ENCODE assay signal across 8 cellular contexts in the genomic region with DNA sequence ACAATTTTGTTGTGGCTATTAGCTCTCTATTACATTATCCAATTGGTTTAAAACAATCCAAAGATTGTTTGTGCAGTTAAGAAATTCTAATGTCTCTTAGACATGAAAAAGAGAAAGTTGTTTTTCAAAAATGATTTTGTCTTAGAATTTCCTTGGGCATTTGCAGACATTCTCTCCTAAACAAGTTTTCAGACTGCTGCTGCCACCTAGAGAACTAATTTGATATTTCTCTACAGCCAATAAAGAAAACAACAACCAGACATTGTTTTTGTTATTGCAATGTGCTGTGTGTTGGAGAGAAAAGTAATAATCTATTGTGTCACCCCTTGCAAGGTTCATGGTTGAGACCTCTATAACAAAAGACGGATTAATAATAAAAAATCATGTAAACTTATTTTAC.
A peak's percentile ranks its signal among the peaks of the same experiment; 100 is the strongest.
DNase-seq lines count a peak whose midpoint lies in the region; TF ChIP-seq lines count a peak whose summit lies in the region.

No MANE protein-coding gene starts in this region.

- TF ChIP-seq CTCF in BE2C (IDR thresholded peaks at IDR 0.05; ENCODE audit: low read depth, low read length) (peak; percentile 51), kidney epithelial cell (IDR thresholded peaks at IDR 0.05; ENCODE audit: insufficient read depth, low read length, poor library complexity, severe bottlenecking) (peak; percentile 42), thyroid gland (IDR thresholded peaks at IDR 0.05) (peak in 3 of 6 experiments; percentile 36 to 41 (median 37)), Calu3 (IDR thresholded peaks at IDR 0.05; ENCODE audit: unreplicated experiment) (no peak)

- no peak for DNase-seq in BE2C
- peak; percentile 42 for DNase-seq in Karpas-422
- peak; percentile 44 for DNase-seq in SK-N-DZ (ENCODE audit: low spot score)
- DNase-seq in kidney epithelial cell (ENCODE audit: low read depth), result no peak
- no peak for DNase-seq in thyroid gland
- no peak for DNase-seq in stimulated activated CD4-positive, alpha-beta T cell treated with anti-CD3 and anti-CD28 coated beads, Interleukin-1b, Interleukin-23, amount 100 ng/mL, for 48 hours
- DNase-seq in Calu3, result no peak
- no peak for DNase-seq in NOMO-1 (lab: John Stamatoyannopoulos, UW; ENCODE audit: unreplicated experiment in 2 of 2)

- no peaks in the 10 kb centered on the region for H3K27me3 Mint-ChIP-seq in Calu3 (ENCODE audit: unreplicated experiment)

- no TSS peak for BruUV-seq in Calu3 (replicated peaks; lab: Mats Ljungman, UMichigan)

- H3K27ac Mint-ChIP-seq in Calu3 (ENCODE audit: unreplicated experiment), result no peak overlapping the region

- H3K4me1 Mint-ChIP-seq in Calu3 (ENCODE audit: low read depth, unreplicated experiment), result no peaks in the 10 kb centered on the region

- H4K20me1 ChIP-seq in Karpas-422 (ENCODE audit: insufficient read depth, low read depth, low read length), result no peaks in the 10 kb centered on the region

- no peak overlapping the region for H3K4me3 ChIP-seq in BE2C (ENCODE audit: low read depth, low read length)
- H3K4me3 ChIP-seq in Karpas-422 (ENCODE audit: low read length), result no peak overlapping the region
- no peak overlapping the region for H3K4me3 ChIP-seq in kidney epithelial cell (ENCODE audit: low read depth, low read length)
- H3K4me3 ChIP-seq in thyroid gland (replicated peaks in 1 of 3), result no peak overlapping the region

- H3K36me3 ChIP-seq in BE2C (no peaks in the 10 kb centered on the region), Karpas-422 (ENCODE audit: insufficient read depth, low read length) (no peaks in the 10 kb centered on the region), kidney epithelial cell (ENCODE audit: control insufficient read depth, insufficient read depth, low read length) (no peaks in the 10 kb centered on the region), thyroid gland (no peaks in the 10 kb centered on the region)

- H3K27me3 ChIP-seq in BE2C (no peaks in the 10 kb centered on the region), Karpas-422 (ENCODE audit: low read length) (no peaks in the 10 kb centered on the region), kidney epithelial cell (ENCODE audit: control insufficient read depth, insufficient read depth, low read length) (no peaks in the 10 kb centered on the region), thyroid gland (no peaks in the 10 kb centered on the region)

- intact Hi-C loops in thyroid gland (cut with DNase I) (no loop called here), Calu3 (cut with micrococcal nuclease; ENCODE audit: unreplicated experiment) (loop anchor here (1.0 to 10.0 kb wide), 6 partner anchors 121 to 1344 kb away; partner anchors contain the start of gene SYT4)

- no peak overlapping the region for H2AFZ ChIP-seq in Karpas-422 (ENCODE audit: low read length)

- H3K36me3 Mint-ChIP-seq in Calu3 (ENCODE audit: insufficient read depth, unreplicated experiment), result no peaks in the 10 kb centered on the region

- H3K9me2 ChIP-seq in Karpas-422 (replicated peaks; ENCODE audit: insufficient read depth, low read length), result no peaks in the 10 kb centered on the region

- no peaks in the 10 kb centered on the region for H3K9me3 Mint-ChIP-seq in Calu3 (ENCODE audit: low read depth, unreplicated experiment)

- CTCF ChIA-PET in Calu3 (lab: Charles Lee), result interaction anchor here (1.2 kb wide), 1 partner anchor 800 kb away, joined by 3 read pairs; no protein-coding TSS in a partner anchor

- H3K4me1 ChIP-seq in BE2C (no peaks in the 10 kb centered on the region), Karpas-422 (ENCODE audit: low read length) (no peaks in the 10 kb centered on the region), thyroid gland (no peaks in the 10 kb centered on the region)

- H3K4me3 Mint-ChIP-seq in Calu3 (ENCODE audit: low read depth, unreplicated experiment), result no peak overlapping the region

- H3K27ac ChIP-seq in Karpas-422 (ENCODE audit: low read length) (no peak overlapping the region), thyroid gland (no peak overlapping the region)

- WGBS in thyroid gland, 2 donors, result 9 to 12% methylated on average over 1 of the region's 1 CpG

- H3K79me2 ChIP-seq in Karpas-422 (ENCODE audit: low read length), result no peaks in the 10 kb centered on the region

- H3K9ac ChIP-seq in Karpas-422 (ENCODE audit: low read length), result no peak overlapping the region

- H3K9me3 ChIP-seq in BE2C (no peaks in the 10 kb centered on the region), Karpas-422 (ENCODE audit: low read length) (no peaks in the 10 kb centered on the region), thyroid gland (no peaks in the 10 kb centered on the region)

- no peak overlapping the region for H3K4me2 ChIP-seq in Karpas-422 (ENCODE audit: low read depth, low read length, poor library complexity, severe bottlenecking)

- TF ChIP-seq POLR2A in thyroid gland (IDR thresholded peaks at IDR 0.05), result no peak

Comparison
In these comparisons a context has a peak if more than half of its experiments do, and no peak if none do; other contexts are left out.
1. DNase-seq: peak in Karpas-422 (single experiment) and SK-N-DZ (single experiment); none in BE2C (single experiment), kidney epithelial cell (single experiment), thyroid gland (0 of 2), stimulated activated CD4-positive, alpha-beta T cell treated with anti-CD3 and anti-CD28 coated beads, Interleukin-1b, Interleukin-23, amount 100 ng/mL, for 48 hours (single experiment), Calu3 (single experiment) and NOMO-1 (0 of 2).